In genomic region chr5:156431956-156432829, GRCh38 we compare ENCODE assay signal across 28 cellular contexts.
"Had no signal": no experiment of that assay in that cellular context is flagged by ENCODE, and none has a peak within 500 bp of the region (broad histone marks: within the 10 kb centered on the region; RNA-seq: fewer than 3 reads in every experiment).

No MANE protein-coding gene starts in this region.

- H3K36me3 ChIP-seq: brain microvascular endothelial cell, heart right ventricle, neural progenitor cell, right atrium auricular region, upper lobe of right lung, WERI-Rb-1 had no signal

- H3K27ac Mint-ChIP-seq: activated CD4-positive, alpha-beta memory T cell treated with anti-CD3 and anti-CD28 coated beads for 36 hours; activated CD4-positive, alpha-beta T cell treated with anti-CD3 and anti-CD28 coated beads, Interleukin-2, amount 10 ng/mL, durations not matched to agents 24 days and 14 days; activated naive CD4-positive, alpha-beta T cell treated with anti-CD3 and anti-CD28 coated beads for 36 hours; activated naive CD8-positive, alpha-beta T cell treated with anti-CD3 and anti-CD28 coated beads, Interleukin-2, amount 10 ng/mL, durations not matched to agents 7 days and 5 days; activated T-helper 1 cell treated with anti-CD3 and anti-CD28 coated beads, Interleukin-12 subunit alpha, Interleukin-12 subunit beta, Interleukin-2, Interleukin-4 antibody, amounts not matched to agents 30 ng/mL and 10 ng/mL and 1 ng/mL, durations not matched to agents 14 hours and 24 hours and 36 hours; memory B cell; natural killer cell; neural progenitor cell; stimulated activated memory B cell treated with anti-CD40 and anti-IgM and Interleukin-4, amounts not matched to agents 10 μg/mL and 1 μg/mL and 100 μg/mL, for 72 hours; stimulated activated naive CD8-positive, alpha-beta T cell treated with anti-CD3 and anti-CD28 coated beads, Interleukin-15, amount 100 ng/mL, for 72 hours; T-helper 1 cell treated with Interleukin-12 subunit alpha and Interleukin-12 subunit beta and Interleukin-4 antibody, amounts not matched to agents 30 μg/mL and 1 μg/mL, for 36 hours had no signal

- H3K9me3 Mint-ChIP-seq: activated CD4-positive, alpha-beta memory T cell treated with anti-CD3 and anti-CD28 coated beads for 36 hours; activated CD4-positive, alpha-beta T cell treated with anti-CD3 and anti-CD28 coated beads, Interleukin-2, amount 10 ng/mL, durations not matched to agents 24 days and 14 days; activated naive CD4-positive, alpha-beta T cell treated with anti-CD3 and anti-CD28 coated beads for 36 hours; activated naive CD8-positive, alpha-beta T cell treated with anti-CD3 and anti-CD28 coated beads, Interleukin-2, amount 10 ng/mL, durations not matched to agents 7 days and 5 days; activated T-helper 1 cell treated with anti-CD3 and anti-CD28 coated beads, Interleukin-12 subunit alpha, Interleukin-12 subunit beta, Interleukin-2, Interleukin-4 antibody, amounts not matched to agents 30 ng/mL and 10 ng/mL and 1 ng/mL, durations not matched to agents 14 hours and 24 hours and 36 hours; memory B cell; natural killer cell; stimulated activated memory B cell treated with anti-CD40 and anti-IgM and Interleukin-4, amounts not matched to agents 10 μg/mL and 1 μg/mL and 100 μg/mL, for 72 hours; T-helper 1 cell treated with Interleukin-12 subunit alpha and Interleukin-12 subunit beta and Interleukin-4 antibody, amounts not matched to agents 30 μg/mL and 1 μg/mL, for 36 hours had no signal

- H3K27ac ChIP-seq: brain microvascular endothelial cell, heart right ventricle, neural progenitor cell, right atrium auricular region, upper lobe of right lung, WERI-Rb-1 had no signal

- H3K4me1 ChIP-seq: neural progenitor cell, right atrium auricular region, upper lobe of right lung had no signal

- H3K9ac ChIP-seq: neural progenitor cell had no signal

- H3K4me3 ChIP-seq: heart right ventricle, neural progenitor cell, right atrium auricular region, smooth muscle cell, upper lobe of right lung had no signal

- ATAC-seq: esophagus mucosa; natural killer cell; stimulated activated memory B cell treated with anti-CD40 and anti-IgM and Interleukin-4, amounts not matched to agents 10 μg/mL and 1 μg/mL and 100 μg/mL, for 72 hours; stimulated activated naive CD8-positive, alpha-beta T cell treated with anti-CD3 and anti-CD28 coated beads, Interleukin-15, amount 100 ng/mL, for 72 hours; upper lobe of right lung had no signal

- H3K4me1 Mint-ChIP-seq: activated naive CD8-positive, alpha-beta T cell treated with anti-CD3 and anti-CD28 coated beads, Interleukin-2, amount 10 ng/mL, durations not matched to agents 7 days and 5 days; natural killer cell; stimulated activated memory B cell treated with anti-CD40 and anti-IgM and Interleukin-4, amounts not matched to agents 10 μg/mL and 1 μg/mL and 100 μg/mL, for 72 hours; stimulated activated naive CD8-positive, alpha-beta T cell treated with anti-CD3 and anti-CD28 coated beads, Interleukin-15, amount 100 ng/mL, for 72 hours had no signal

- DNase-seq: activated CD4-positive, alpha-beta memory T cell treated with anti-CD3 and anti-CD28 coated beads for 36 hours; activated CD4-positive, alpha-beta T cell treated with anti-CD3 and anti-CD28 coated beads, Interleukin-2, amount 10 ng/mL, durations not matched to agents 24 days and 14 days; activated CD4-positive, CD25-positive, alpha-beta regulatory T cell treated with anti-CD3 and anti-CD28 coated beads, Interleukin-2, amount 50 U/mL, for 72 hours; activated CD8-positive, alpha-beta memory T cell treated with anti-CD3 and anti-CD28 coated beads, Interleukin-2, amount 50 U/mL, for 4 hours; activated effector memory CD4-positive, alpha-beta T cell treated with anti-CD3 and anti-CD28 coated beads, Interleukin-2, amount 50 U/mL, for 16 hours; activated naive CD4-positive, alpha-beta T cell treated with anti-CD3 and anti-CD28 coated beads for 36 hours; activated naive CD8-positive, alpha-beta T cell treated with anti-CD3 and anti-CD28 coated beads, Interleukin-2, amount 10 ng/mL, durations not matched to agents 7 days and 5 days; activated T-cell treated with anti-CD3 and anti-CD28 coated beads, Interleukin-2, amount 50 U/mL, for 1 hour; brain microvascular endothelial cell; foreskin fibroblast; heart right ventricle; natural killer cell; stimulated activated CD4-positive, alpha-beta T cell treated with anti-CD3 and anti-CD28 coated beads, Interleukin-1b, Interleukin-23, amount 100 ng/mL, for 48 hours; stimulated activated CD4-positive, alpha-beta T cell treated with anti-CD3 and anti-CD28 coated beads, Interleukin-4, amount 100 ng/mL, for 4 hours; stimulated activated CD8-positive, alpha-beta memory T cell treated with anti-CD3 and anti-CD28 coated beads, Interleukin-4, amount 100 ng/mL, for 48 hours; stimulated activated naive CD8-positive, alpha-beta T cell treated with anti-CD3 and anti-CD28 coated beads, Interleukin-15, amount 100 ng/mL, for 72 hours; substantia nigra; T-helper 9 cell; upper lobe of right lung; WERI-Rb-1 had no signal

- H3K36me3 Mint-ChIP-seq: activated CD4-positive, alpha-beta memory T cell treated with anti-CD3 and anti-CD28 coated beads for 36 hours; activated naive CD8-positive, alpha-beta T cell treated with anti-CD3 and anti-CD28 coated beads, Interleukin-2, amount 10 ng/mL, durations not matched to agents 7 days and 5 days; memory B cell; natural killer cell; neural progenitor cell; stimulated activated memory B cell treated with anti-CD40 and anti-IgM and Interleukin-4, amounts not matched to agents 10 μg/mL and 1 μg/mL and 100 μg/mL, for 72 hours had no signal

- H3K27me3 ChIP-seq: brain microvascular endothelial cell, heart right ventricle, neural progenitor cell, right atrium auricular region, upper lobe of right lung had no signal

- H3K4me2 ChIP-seq: neural progenitor cell, smooth muscle cell had no signal

- H3K4me3 Mint-ChIP-seq: activated CD4-positive, alpha-beta memory T cell treated with anti-CD3 and anti-CD28 coated beads for 36 hours; activated CD4-positive, alpha-beta T cell treated with anti-CD3 and anti-CD28 coated beads, Interleukin-2, amount 10 ng/mL, durations not matched to agents 24 days and 14 days; activated naive CD4-positive, alpha-beta T cell treated with anti-CD3 and anti-CD28 coated beads for 36 hours; activated naive CD8-positive, alpha-beta T cell treated with anti-CD3 and anti-CD28 coated beads, Interleukin-2, amount 10 ng/mL, durations not matched to agents 7 days and 5 days; activated T-helper 1 cell treated with anti-CD3 and anti-CD28 coated beads, Interleukin-12 subunit alpha, Interleukin-12 subunit beta, Interleukin-2, Interleukin-4 antibody, amounts not matched to agents 30 ng/mL and 10 ng/mL and 1 ng/mL, durations not matched to agents 14 hours and 24 hours and 36 hours; memory B cell; natural killer cell; neural progenitor cell; stimulated activated memory B cell treated with anti-CD40 and anti-IgM and Interleukin-4, amounts not matched to agents 10 μg/mL and 1 μg/mL and 100 μg/mL, for 72 hours; stimulated activated naive CD8-positive, alpha-beta T cell treated with anti-CD3 and anti-CD28 coated beads, Interleukin-15, amount 100 ng/mL, for 72 hours; T-helper 1 cell treated with Interleukin-12 subunit alpha and Interleukin-12 subunit beta and Interleukin-4 antibody, amounts not matched to agents 30 μg/mL and 1 μg/mL, for 36 hours had no signal
